11 cellular contexts compared by ENCODE assay signal in the genomic region with DNA sequence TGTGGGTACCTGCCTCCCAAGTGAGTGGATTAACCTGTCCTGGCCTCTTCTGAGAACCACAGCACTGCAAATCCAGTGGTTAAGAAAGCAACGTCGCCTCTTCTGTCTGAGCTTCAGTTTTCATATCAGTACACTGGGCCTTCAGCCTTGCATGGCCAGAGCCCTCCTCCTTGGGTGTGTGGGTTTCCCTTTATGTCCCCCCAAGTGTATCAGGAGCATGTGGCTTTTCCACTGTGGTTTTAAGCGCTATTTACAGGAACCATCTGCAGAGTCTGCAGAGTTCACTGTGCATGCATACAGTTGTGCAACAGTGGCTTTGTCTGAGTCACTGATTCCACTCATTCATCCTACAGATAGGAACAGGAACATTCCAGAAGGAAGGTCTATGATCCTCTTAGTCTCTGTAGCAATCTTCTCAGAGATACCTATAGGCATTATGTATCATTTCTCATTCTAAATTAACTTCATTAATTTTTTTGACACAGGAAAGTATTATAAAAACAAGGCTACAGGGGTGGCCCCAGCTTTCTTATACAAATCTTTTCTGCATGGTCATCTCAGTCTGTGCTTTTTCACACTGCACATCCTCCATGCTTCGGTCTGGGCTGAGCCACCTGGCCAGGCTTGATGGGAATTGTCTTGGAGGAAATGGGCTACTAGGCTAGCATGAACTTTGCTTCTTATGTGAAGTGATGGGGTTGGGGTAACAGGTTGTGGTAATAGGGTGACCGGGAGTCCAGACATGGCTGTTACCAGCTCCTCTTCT. TPM values are rescaled to one million over a fixed set of nuclear protein-coding genes. Genes with fewer than 3 reads are reported as not detected.
DNase-seq lines count a peak whose midpoint lies in the region; ATAC-seq and TF ChIP-seq lines count a peak whose summit lies in the region.
"Had no signal": no experiment of that assay in that cellular context is flagged by ENCODE, and none has a peak within 500 bp of the region (broad histone marks: within the 10 kb centered on the region; RNA-seq: fewer than 3 reads in every experiment).

No MANE protein-coding gene starts in this region.

- no peaks in the 10 kb centered on the region for H3K36me3 Mint-ChIP-seq in HFFc6 (ENCODE audit: low read depth)
- H3K36me3 Mint-ChIP-seq in activated CD8-positive, alpha-beta T cell treated with anti-CD3 and anti-CD28 coated beads for 36 hours (ENCODE audit: low read depth), result no peaks in the 10 kb centered on the region
- H3K36me3 Mint-ChIP-seq: CD4-positive, CD25-positive, alpha-beta regulatory T cell had no signal

- peaks cover 22% of the 10 kb centered on the region for H3K4me1 Mint-ChIP-seq in HFFc6 (ENCODE audit: low read depth)
- no peaks in the 10 kb centered on the region for H3K4me1 Mint-ChIP-seq in activated CD8-positive, alpha-beta T cell treated with anti-CD3 and anti-CD28 coated beads for 36 hours (ENCODE audit: low read depth)
- H3K4me1 Mint-ChIP-seq: CD4-positive, CD25-positive, alpha-beta regulatory T cell had no signal

- ATAC-seq in activated CD8-positive, alpha-beta T cell treated with anti-CD3 and anti-CD28 coated beads for 36 hours, result no peak

- DNase-seq in AG09309 (ENCODE audit: low read depth) (peak; percentile 73), HFFc6 (peak; percentile 35), UCSD-AML1 (lab: John Stamatoyannopoulos, UW; ENCODE audit: unreplicated experiment) (peak; percentile 75), inferior parietal cortex (ENCODE audit: extremely low spot score) (peak; percentile 15), retina (no peak), DMS79 (lab: John Stamatoyannopoulos, UW) (no peak)
- DNase-seq in activated CD8-positive, alpha-beta T cell treated with anti-CD3 and anti-CD28 coated beads for 36 hours, result no peak
- no peak for DNase-seq in activated CD4-positive, alpha-beta T cell treated with anti-CD3 and anti-CD28 coated beads, Interleukin-2, amount 50 U/mL, for 48 hours
- DNase-seq: CD4-positive, CD25-positive, alpha-beta regulatory T cell; WERI-Rb-1 had no signal

- H3K9me3 Mint-ChIP-seq in HFFc6, result no peaks in the 10 kb centered on the region
- no peaks in the 10 kb centered on the region for H3K9me3 Mint-ChIP-seq in activated CD8-positive, alpha-beta T cell treated with anti-CD3 and anti-CD28 coated beads for 36 hours

- intact Hi-C loops in activated CD8-positive, alpha-beta T cell treated with anti-CD3 and anti-CD28 coated beads for 36 hours (cut with micrococcal nuclease), result no loop called here

- POLR2A ChIA-PET in activated CD8-positive, alpha-beta T cell treated with anti-CD3 and anti-CD28 coated beads for 36 hours (lab: Charles Lee), result no interaction called here

- peaks cover 13% of the 10 kb centered on the region for H3K27me3 Mint-ChIP-seq in HFFc6 (ENCODE audit: insufficient read depth)
- H3K27me3 Mint-ChIP-seq in activated CD8-positive, alpha-beta T cell treated with anti-CD3 and anti-CD28 coated beads for 36 hours, result peaks cover 1% of the 10 kb centered on the region
- H3K27me3 Mint-ChIP-seq: CD4-positive, CD25-positive, alpha-beta regulatory T cell had no signal

- CTCF ChIA-PET in activated CD8-positive, alpha-beta T cell treated with anti-CD3 and anti-CD28 coated beads for 36 hours (lab: Charles Lee), result interaction anchor here (1.2 to 1.5 kb wide), 2 partner anchors 14 to 25 kb away, joined by 3 read pairs; no protein-coding TSS in a partner anchor

- H3K4me3 ChIP-seq in AG09309 (ENCODE audit: control insufficient read depth, low read depth, low read length), result no peak overlapping the region

- no peak overlapping the region for H3K27ac Mint-ChIP-seq in HFFc6
- H3K27ac Mint-ChIP-seq in activated CD8-positive, alpha-beta T cell treated with anti-CD3 and anti-CD28 coated beads for 36 hours, result no peak overlapping the region
- H3K27ac Mint-ChIP-seq: CD4-positive, CD25-positive, alpha-beta regulatory T cell had no signal

- no peak overlapping the region for H3K4me3 Mint-ChIP-seq in HFFc6
- no peak overlapping the region for H3K4me3 Mint-ChIP-seq in activated CD8-positive, alpha-beta T cell treated with anti-CD3 and anti-CD28 coated beads for 36 hours
- H3K4me3 Mint-ChIP-seq: CD4-positive, CD25-positive, alpha-beta regulatory T cell had no signal

- no peak for TF ChIP-seq CTCF in AG09309 (IDR thresholded peaks at IDR 0.05; ENCODE audit: control insufficient read depth, insufficient read depth, low read depth, low read length, missing control alignments)
- TF ChIP-seq CTCF in HFFc6 (IDR thresholded peaks at IDR 0.05), result no peak
- no peak for TF ChIP-seq CTCF in activated CD8-positive, alpha-beta T cell treated with anti-CD3 and anti-CD28 coated beads for 36 hours (IDR thresholded peaks at IDR 0.05)

RNA-seq across cellular contexts. Expression of gene MBL2, which starts 17.1 kb away (rescaled TPM):
- total RNA-seq in HFFc6 (2021; fragmentation: NEBNext Ultra II Directional; extraction: Animal tissue kit (Norgen Biotek cat#: 25700)), result not detected
- not detected for total RNA-seq in activated CD8-positive, alpha-beta T cell treated with anti-CD3 and anti-CD28 coated beads for 36 hours
- total RNA-seq: CD4-positive, CD25-positive, alpha-beta regulatory T cell; temporal lobe had no signal

Comparison
In these comparisons a context has a peak if more than half of its experiments do, and no peak if none do; other contexts are left out.
1. DNase-seq: peak in AG09309 (single experiment), HFFc6 (single experiment), UCSD-AML1 (single experiment) and inferior parietal cortex (single experiment); none in retina (single experiment), DMS79 (single experiment), activated CD8-positive, alpha-beta T cell treated with anti-CD3 and anti-CD28 coated beads for 36 hours (single experiment) and activated CD4-positive, alpha-beta T cell treated with anti-CD3 and anti-CD28 coated beads, Interleukin-2, amount 50 U/mL, for 48 hours (0 of 2).